In the genomic region with DNA sequence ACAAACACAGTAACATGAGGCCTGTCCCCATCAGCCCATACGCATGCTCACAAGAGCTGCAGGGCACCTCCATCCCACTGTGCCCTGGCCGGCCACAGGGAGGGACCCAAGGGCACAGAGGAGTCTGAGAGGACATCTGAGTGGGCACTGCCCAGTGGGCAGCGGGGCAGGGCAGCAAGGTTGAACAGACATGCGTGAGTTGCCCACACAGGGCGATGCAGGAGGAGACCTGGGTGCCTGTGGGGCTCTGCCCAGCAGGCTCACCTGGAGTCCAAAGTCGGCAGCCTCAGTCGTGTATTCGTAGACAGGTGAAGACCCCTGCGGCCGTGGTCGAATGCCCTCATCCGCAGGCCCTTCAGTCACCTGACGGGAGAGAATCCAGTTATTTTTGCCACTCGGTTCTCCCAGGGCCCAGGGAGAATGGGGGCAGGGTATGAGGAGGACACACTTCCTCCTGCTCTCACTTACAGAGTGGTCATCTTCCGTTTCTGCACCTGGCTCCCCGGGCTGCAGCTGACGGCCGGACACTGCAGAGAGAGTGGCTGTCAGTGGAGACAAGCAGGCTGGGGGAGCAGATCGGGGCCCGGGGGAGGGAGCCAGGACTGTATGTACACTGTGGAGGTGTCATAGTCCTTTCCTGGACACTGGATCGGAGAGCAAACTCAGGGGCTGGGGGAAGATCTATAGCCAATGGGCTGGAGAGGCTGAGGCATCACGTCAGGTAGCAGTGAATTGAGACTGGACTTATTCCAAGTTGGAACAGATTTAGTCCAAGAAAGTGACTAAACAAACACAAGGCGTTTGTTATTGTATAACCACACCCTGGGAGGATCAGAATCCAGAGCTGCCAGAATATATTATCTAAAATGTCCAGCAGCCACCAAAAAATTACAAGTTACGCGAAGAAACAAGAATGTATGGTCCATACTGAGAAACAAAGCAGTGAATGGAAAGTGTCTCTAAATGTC, we compare ENCODE assay signal across 29 cellular contexts. TPM values are rescaled to one million over a fixed set of nuclear protein-coding genes. Genes with fewer than 3 reads are reported as not detected.
DNase-seq lines count a peak whose midpoint lies in the region; ATAC-seq and TF ChIP-seq lines count a peak whose summit lies in the region.
"Had no signal": no experiment of that assay in that cellular context is flagged by ENCODE, and none has a peak within 500 bp of the region (broad histone marks: within the 10 kb centered on the region; RNA-seq: fewer than 3 reads in every experiment).

No MANE protein-coding gene starts in this region.

- no peak overlapping the region for H4K8ac ChIP-seq in neuronal stem cell (ENCODE audit: low read depth, low read length)

- peak overlapping the region; percentile 58 for H2BK15ac ChIP-seq in neuronal stem cell (ENCODE audit: low read length)

- peaks cover 0 to 51% (median 2%) of the 10 kb centered on the region in 3 experiments for H3K27me3 ChIP-seq in neuronal stem cell (ENCODE audit: control insufficient read depth in 3 of 3, insufficient read depth in 3 of 3, low read depth in 1 of 3, low read length in 3 of 3)
- H3K27me3 ChIP-seq: upper lobe of left lung had no signal

- H2BK12ac ChIP-seq in neuronal stem cell (ENCODE audit: low read length): peak overlapping the region; percentile 84

- no CpG with 5 or more reads among the region's 25 CpGs for WGBS in neuronal stem cell (ENCODE audit: extremely low coverage in 2 of 2, insufficient read length in 2 of 2, insufficient replicate concordance in 1 of 2), 2 donors

- no peak overlapping the region for H3K27ac ChIP-seq in neuronal stem cell (replicated peaks; ENCODE audit: low read length)
- H3K27ac ChIP-seq: cardiac muscle cell, SK-N-MC, upper lobe of left lung had no signal

- H3K27ac Mint-ChIP-seq in CD14-positive monocyte: peak overlapping the region in 1 of 7 donors; percentile 30
- H3K27ac Mint-ChIP-seq: activated CD8-positive, alpha-beta T cell treated with anti-CD3 and anti-CD28 coated beads for 36 hours; activated naive CD4-positive, alpha-beta T cell treated with anti-CD3 and anti-CD28 coated beads, Interleukin-2, amount 50 U/mL, for 72 hours; activated T-helper 2 cell treated with anti-CD3 and anti-CD28 coated beads, Interferon-gamma antibody, Interleukin-2, Interleukin-4, amounts not matched to agents 10 μg/mL and 5 μg/mL and 100 μg/mL, durations not matched to agents 14 hours and 24 hours and 36 hours; effector memory CD8-positive, alpha-beta T cell; nephron; stimulated activated effector memory CD8-positive, alpha-beta T cell treated with anti-CD3 and anti-CD28 coated beads, Interleukin-12 subunit alpha, Interleukin-12 subunit beta, amount 100 ng/mL, for 72 hours had no signal

- H3K4ac ChIP-seq in neuronal stem cell (ENCODE audit: low read length): peak overlapping the region; percentile 55

- no peaks in the 10 kb centered on the region for H3K36me3 ChIP-seq in neuronal stem cell (replicated peaks in 1 of 2; ENCODE audit: control insufficient read depth in 2 of 2, insufficient read depth in 2 of 2, low read length in 2 of 2)
- H3K36me3 ChIP-seq: cardiac muscle cell, upper lobe of left lung had no signal

- H3K4me3 Mint-ChIP-seq in CD14-positive monocyte: no peak overlapping the region
- H3K4me3 Mint-ChIP-seq: activated CD8-positive, alpha-beta T cell treated with anti-CD3 and anti-CD28 coated beads for 36 hours; effector memory CD8-positive, alpha-beta T cell; nephron; stimulated activated effector memory CD8-positive, alpha-beta T cell treated with anti-CD3 and anti-CD28 coated beads, Interleukin-12 subunit alpha, Interleukin-12 subunit beta, amount 100 ng/mL, for 72 hours had no signal

- no peak overlapping the region for H2BK120ac ChIP-seq in neuronal stem cell (ENCODE audit: low read depth, low read length)

- intact Hi-C loops in CD14-positive monocyte (cut with micrococcal nuclease): no loop called here

- H3K9me3 Mint-ChIP-seq in CD14-positive monocyte: peaks cover 0 to 2% (median 0%) of the 10 kb centered on the region in 7 donors
- H3K9me3 Mint-ChIP-seq: activated CD8-positive, alpha-beta T cell treated with anti-CD3 and anti-CD28 coated beads for 36 hours; activated naive CD4-positive, alpha-beta T cell treated with anti-CD3 and anti-CD28 coated beads, Interleukin-2, amount 50 U/mL, for 72 hours; activated T-helper 2 cell treated with anti-CD3 and anti-CD28 coated beads, Interferon-gamma antibody, Interleukin-2, Interleukin-4, amounts not matched to agents 10 μg/mL and 5 μg/mL and 100 μg/mL, durations not matched to agents 14 hours and 24 hours and 36 hours; effector memory CD8-positive, alpha-beta T cell; stimulated activated effector memory CD8-positive, alpha-beta T cell treated with anti-CD3 and anti-CD28 coated beads, Interleukin-12 subunit alpha, Interleukin-12 subunit beta, amount 100 ng/mL, for 72 hours had no signal

- H3K9me3 ChIP-seq in neuronal stem cell (replicated peaks in 1 of 2; ENCODE audit: control insufficient read depth in 2 of 2, insufficient read depth in 1 of 2, low read depth in 1 of 2, low read length in 2 of 2): peaks cover 0 to 2% of the 10 kb centered on the region in 2 donors
- H3K9me3 ChIP-seq: upper lobe of left lung had no signal

- no peak overlapping the region for H2AFZ ChIP-seq in neuronal stem cell (ENCODE audit: low read length)

- DNase-seq in CD14-positive monocyte (ENCODE audit: low spot score): peak; percentile 18
- DNase-seq in LNCaP clone FGC (ENCODE audit: low read depth): peak; percentile 63
- DNase-seq in fibroblast of the aortic adventitia (ENCODE audit: low read depth): peak; percentile 48
- no peak for DNase-seq in neuronal stem cell (ENCODE audit: low spot score)
- DNase-seq in nucleus accumbens (lab: John Stamatoyannopoulos, UW): no peak
- no peak for DNase-seq in medulla oblongata (ENCODE audit: extremely low spot score)
- DNase-seq: activated CD4-positive, alpha-beta T cell treated with anti-CD3 and anti-CD28 coated beads for 1 hour; activated CD8-positive, alpha-beta T cell treated with anti-CD3 and anti-CD28 coated beads for 36 hours; aorta; cortex of kidney; effector memory CD8-positive, alpha-beta T cell; erythroblast; KG1; NCI-H1694; NCI-H2171 treated with DMSO at 0.1 percent for 48 hours; stimulated activated CD4-positive, alpha-beta T cell treated with anti-CD3 and anti-CD28 coated beads, Interleukin-4, amount 100 ng/mL, for 24 hours; substantia nigra had no signal

- peak overlapping the region; percentile 37 for H2AK5ac ChIP-seq in neuronal stem cell (ENCODE audit: low read depth, low read length)

- peaks cover 10 to 12% (median 11%) of the 10 kb centered on the region in 3 donors for H3K27me3 Mint-ChIP-seq in CD14-positive monocyte (ENCODE audit: low read depth in 3 of 3)

- H3K4me2 ChIP-seq in neuronal stem cell (ENCODE audit: insufficient read depth, low read length, poor library complexity, severe bottlenecking): no peak overlapping the region

- H3K9ac ChIP-seq in neuronal stem cell (ENCODE audit: low read depth, low read length, poor library complexity): peak overlapping the region; percentile 44

- H3K23ac ChIP-seq in neuronal stem cell (ENCODE audit: low read depth, low read length, poor library complexity): peak overlapping the region; percentile 73

- H3K4me3 ChIP-seq in LNCaP clone FGC (ENCODE audit: low read depth, low read length): no peak overlapping the region
- no peak overlapping the region for H3K4me3 ChIP-seq in fibroblast of the aortic adventitia (ENCODE audit: low read depth, low read length)
- peak overlapping the region in 1 of 2 donors; percentile 53 for H3K4me3 ChIP-seq in neuronal stem cell (ENCODE audit: low read length in 2 of 2)
- H3K4me3 ChIP-seq: cardiac muscle cell, GM12878, SK-N-MC, upper lobe of left lung had no signal

- H3K4me1 ChIP-seq in neuronal stem cell (ENCODE audit: control insufficient read depth in 2 of 2, insufficient read depth in 1 of 2, low read depth in 1 of 2, low read length in 2 of 2): no peaks in the 10 kb centered on the region
- H3K4me1 ChIP-seq: upper lobe of left lung had no signal

- H3K4me1 Mint-ChIP-seq in CD14-positive monocyte: peaks cover 5% of the 10 kb centered on the region
- H3K4me1 Mint-ChIP-seq: nephron; stimulated activated effector memory CD8-positive, alpha-beta T cell treated with anti-CD3 and anti-CD28 coated beads, Interleukin-12 subunit alpha, Interleukin-12 subunit beta, amount 100 ng/mL, for 72 hours had no signal

- H3K18ac ChIP-seq in neuronal stem cell (ENCODE audit: low read length): peak overlapping the region; percentile 64

- H3K79me1 ChIP-seq in neuronal stem cell (ENCODE audit: low read depth, low read length): no peaks in the 10 kb centered on the region

- H2BK5ac ChIP-seq in neuronal stem cell (ENCODE audit: low read length): peak overlapping the region; percentile 24

- H4K91ac ChIP-seq in neuronal stem cell (ENCODE audit: low read depth, low read length, poor library complexity): no peak overlapping the region

- no peak for ATAC-seq in HG02852 (IDR thresholded peaks at IDR 0.05; ENCODE audit: unreplicated experiment)
- ATAC-seq: activated CD8-positive, alpha-beta T cell treated with anti-CD3 and anti-CD28 coated beads for 36 hours; activated naive CD4-positive, alpha-beta T cell treated with anti-CD3 and anti-CD28 coated beads, Interleukin-2, amount 50 U/mL, for 72 hours; effector memory CD8-positive, alpha-beta T cell; GM12878; left lobe of liver; sciatic nerve; stimulated activated effector memory CD8-positive, alpha-beta T cell treated with anti-CD3 and anti-CD28 coated beads, Interleukin-12 subunit alpha, Interleukin-12 subunit beta, amount 100 ng/mL, for 72 hours had no signal

- H3K36me3 Mint-ChIP-seq in CD14-positive monocyte: no peaks in the 10 kb centered on the region
- H3K36me3 Mint-ChIP-seq: activated naive CD4-positive, alpha-beta T cell treated with anti-CD3 and anti-CD28 coated beads, Interleukin-2, amount 50 U/mL, for 72 hours; stimulated activated effector memory CD8-positive, alpha-beta T cell treated with anti-CD3 and anti-CD28 coated beads, Interleukin-12 subunit alpha, Interleukin-12 subunit beta, amount 100 ng/mL, for 72 hours had no signal

- H3K14ac ChIP-seq in neuronal stem cell (ENCODE audit: low read length): peak overlapping the region; percentile 82

- TF ChIP-seq CTCF in CD14-positive monocyte (IDR thresholded peaks at IDR 0.05) (no peak), LNCaP clone FGC (IDR thresholded peaks at IDR 0.05; ENCODE audit: control insufficient read depth, extremely low read depth, insufficient read depth) (no peak), fibroblast of the aortic adventitia (IDR thresholded peaks at IDR 0.05; ENCODE audit: insufficient read depth, low read length) (no peak)

RNA-seq across cellular contexts. Expression of a gene that starts 20.7 kb away (rescaled TPM):
- polyA plus RNA-seq in CD14-positive monocyte: under 1 TPM in 1 of 2 donors, not detected in 1; 0.01 TPM
- total RNA-seq in fibroblast of the aortic adventitia (ENCODE audit: low replicate concordance): 78.4 and 164 TPM in 2 replicates
- 0.43 TPM for polyA plus RNA-seq in neuronal stem cell (2013, experiment 1 of 2)
- 0.46 TPM for polyA plus RNA-seq in neuronal stem cell (2013, experiment 2 of 2)

RNA-seq across cellular contexts. Expression of a gene that starts 28.2 kb away (rescaled TPM):
- under 1 TPM; 0.62 to 0.76 TPM for polyA plus RNA-seq in CD14-positive monocyte
- total RNA-seq in fibroblast of the aortic adventitia (ENCODE audit: low replicate concordance): 2.8 and 8.0 TPM in 2 replicates
- polyA plus RNA-seq in neuronal stem cell (2013, experiment 1 of 2): 6.1 TPM
- polyA plus RNA-seq in neuronal stem cell (2013, experiment 2 of 2): 6.0 TPM

RNA-seq across cellular contexts. Expression of a gene that starts 32.8 kb away (rescaled TPM):
- polyA plus RNA-seq in CD14-positive monocyte: 10 to 100 TPM; 15.1 to 15.5 TPM
- 0.09 and 0.16 TPM in 2 replicates for total RNA-seq in fibroblast of the aortic adventitia (ENCODE audit: low replicate concordance)
- 0.04 TPM for polyA plus RNA-seq in neuronal stem cell (2013, experiment 1 of 2)
- polyA plus RNA-seq in neuronal stem cell (2013, experiment 2 of 2): 0.03 TPM
- total RNA-seq: activated CD8-positive, alpha-beta T cell treated with anti-CD3 and anti-CD28 coated beads for 36 hours; Daoy; left lobe of liver had no signal

Comparison
In these comparisons a context has a peak if more than half of its experiments do, and no peak if none do; other contexts are left out.
1. DNase-seq: peak in CD14-positive monocyte (single experiment), LNCaP clone FGC (single experiment) and fibroblast of the aortic adventitia (single experiment); none in neuronal stem cell (single experiment), nucleus accumbens (0 of 56) and medulla oblongata (single experiment).